In the genomic region with DNA sequence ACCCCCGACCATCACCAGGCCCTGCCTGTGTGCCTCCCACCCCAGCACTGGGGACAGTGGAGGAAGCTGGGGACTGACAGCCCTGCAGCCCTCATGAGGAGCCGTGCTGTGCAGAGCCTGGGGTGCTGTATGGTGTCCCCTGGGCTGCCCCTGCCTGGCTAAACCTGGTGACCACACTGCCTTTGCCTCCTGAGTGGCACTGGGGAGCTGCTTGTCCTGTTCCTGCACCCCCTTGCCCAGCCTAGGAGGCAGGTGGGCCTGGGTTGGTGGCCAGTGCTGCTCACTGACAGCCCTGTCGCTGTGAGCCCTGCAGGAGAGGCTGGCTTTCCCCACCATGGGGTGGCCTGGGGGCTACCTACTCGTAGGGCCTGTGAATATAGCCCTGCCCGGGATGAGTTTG, we compare ENCODE assay signal across 30 cellular contexts.
"Had no signal": no experiment of that assay in that cellular context is flagged by ENCODE, and none has a peak within 500 bp of the region (broad histone marks: within the 10 kb centered on the region; RNA-seq: fewer than 3 reads in every experiment).

No MANE protein-coding gene starts in this region.

- H3K79me2 ChIP-seq: parathyroid adenoma had no signal

- H3K4me1 ChIP-seq: parathyroid adenoma, psoas muscle, right lobe of liver had no signal

- H3K27ac ChIP-seq: ovary, parathyroid adenoma, psoas muscle, right lobe of liver, sigmoid colon, thoracic aorta, thyroid gland, tibial nerve, upper lobe of left lung, vagina had no signal

- DNase-seq: naive B cell; naive thymus-derived CD8-positive, alpha-beta T cell; nephron progenitor cell; occipital lobe; ovary; posterior cingulate gyrus; psoas muscle; right lobe of liver; sigmoid colon; small intestine; stimulated activated CD4-positive, alpha-beta T cell treated with anti-CD3 and anti-CD28 coated beads, Interleukin-15, amount 100 ng/mL, for 24 hours; stimulated activated CD4-positive, alpha-beta T cell treated with anti-CD3 and anti-CD28 coated beads, Interleukin-2, amount 100 ng/mL, for 24 hours; stimulated activated CD4-positive, alpha-beta T cell treated with anti-CD3 and anti-CD28 coated beads, Interleukin-2, amount 100 ng/mL, for 48 hours; stimulated activated CD4-positive, alpha-beta T cell treated with anti-CD3 and anti-CD28 coated beads, Interleukin-4, amount 100 ng/mL, for 4 hours; stimulated activated CD8-positive, alpha-beta memory T cell treated with anti-CD3 and anti-CD28 coated beads, Interleukin-4, amount 100 ng/mL, for 48 hours; stimulated activated naive CD4-positive, alpha-beta T cell; stimulated activated naive CD8-positive, alpha-beta T cell treated with anti-CD3 and anti-CD28 coated beads, Interleukin-15, amount 100 ng/mL, for 72 hours; stimulated activated naive CD8-positive, alpha-beta T cell treated with anti-CD3 and anti-CD28 coated beads, Interleukin-15, Interleukin-2, amounts not matched to agents 100 U/mL and 50 U/mL, for 24 hours; substantia nigra; thyroid gland; trophoblast cell had no signal

- H3K27me3 Mint-ChIP-seq: progenitor cell of endocrine pancreas; stimulated activated naive CD8-positive, alpha-beta T cell treated with anti-CD3 and anti-CD28 coated beads, Interleukin-15, amount 100 ng/mL, for 72 hours had no signal

- H3K27ac Mint-ChIP-seq: naive B cell; natural killer cell treated with Interleukin-12 subunit alpha and Interleukin-12 subunit beta and Interleukin-15 and Interleukin-18, amount 100 ng/mL, for 72 hours; nephron progenitor cell; stimulated activated memory B cell treated with anti-CD40 and anti-IgM and Interleukin-4, amounts not matched to agents 10 μg/mL and 1 μg/mL and 100 μg/mL, for 72 hours had no signal

- H3K9me3 ChIP-seq: ovary, psoas muscle, right lobe of liver, sigmoid colon, thoracic aorta, thyroid gland, tibial nerve, upper lobe of left lung, vagina had no signal

- H3K36me3 Mint-ChIP-seq: natural killer cell treated with Interleukin-12 subunit alpha and Interleukin-12 subunit beta and Interleukin-15 and Interleukin-18, amount 100 ng/mL, for 72 hours; stimulated activated memory B cell treated with anti-CD40 and anti-IgM and Interleukin-4, amounts not matched to agents 10 μg/mL and 1 μg/mL and 100 μg/mL, for 72 hours had no signal

- H3K27me3 ChIP-seq: ovary, right lobe of liver, thyroid gland, upper lobe of left lung, vagina had no signal

- H3K4me3 Mint-ChIP-seq: naive B cell; natural killer cell treated with Interleukin-12 subunit alpha and Interleukin-12 subunit beta and Interleukin-15 and Interleukin-18, amount 100 ng/mL, for 72 hours; nephron progenitor cell; neural crest cell; stimulated activated memory B cell treated with anti-CD40 and anti-IgM and Interleukin-4, amounts not matched to agents 10 μg/mL and 1 μg/mL and 100 μg/mL, for 72 hours; stimulated activated naive CD8-positive, alpha-beta T cell treated with anti-CD3 and anti-CD28 coated beads, Interleukin-15, amount 100 ng/mL, for 72 hours had no signal

- H2AFZ ChIP-seq: parathyroid adenoma had no signal

- H3K9ac ChIP-seq: parathyroid adenoma had no signal

- H3K9me3 Mint-ChIP-seq: naive B cell; naive thymus-derived CD8-positive, alpha-beta T cell; natural killer cell treated with Interleukin-12 subunit alpha and Interleukin-12 subunit beta and Interleukin-15 and Interleukin-18, amount 100 ng/mL, for 72 hours; nephron progenitor cell; neural crest cell; stimulated activated naive CD8-positive, alpha-beta T cell treated with anti-CD3 and anti-CD28 coated beads, Interleukin-15, amount 100 ng/mL, for 72 hours had no signal
